8 cellular contexts compared by ENCODE assay signal in genomic region chr11:67266424-67267187, GRCh38.
DNase-seq lines count a peak whose midpoint lies in the region; ATAC-seq, FAIRE-seq and TF ChIP-seq lines count a peak whose summit lies in the region.

GRK2 (plus strand) TSS chr11:67266473; CDS start chr11:67266700, 227 bp downstream.

- H3K4me3 Mint-ChIP-seq in stimulated activated naive B cell treated with anti-CD40 and anti-IgM and Interleukin-4, amounts not matched to agents 10 μg/mL and 1 μg/mL and 100 μg/mL, for 72 hours: peak within 1 kb of the TSS; percentile 93 to 99

- peaks cover 29 to 45% of the 10 kb centered on the region in 2 donors for H3K36me3 Mint-ChIP-seq in stimulated activated naive B cell treated with anti-CD40 and anti-IgM and Interleukin-4, amounts not matched to agents 10 μg/mL and 1 μg/mL and 100 μg/mL, for 72 hours

- no peak for FAIRE-seq in RCC 7860 (lab: Jason Lieb, UNC)

- TF ChIP-seq CTCF in cardiac fibroblast (IDR thresholded peaks at IDR 0.05; ENCODE audit: low read depth, low read length): no peak

- DNase-seq in NCI-H2107 treated with DMSO at 0.1 percent for 48 hours (lab: John Stamatoyannopoulos, UW; ENCODE audit: unreplicated experiment) (peak; percentile 19), NCI-H2107 (lab: John Stamatoyannopoulos, UW) (no peak), RCC 7860 (ENCODE audit: low spot score) (peak; percentile 5), cardiac fibroblast (ENCODE audit: low read depth in 2 of 2) (peak; percentile 41 to 58), kidney tubule cell (ENCODE audit: low spot score) (peak; percentile 65)
- DNase-seq in stimulated activated naive B cell treated with anti-CD40 and anti-IgM and Interleukin-4, amounts not matched to agents 10 μg/mL and 1 μg/mL and 100 μg/mL, for 72 hours: no peak

- peak within 1 kb of the TSS; percentile 99 for H3K27ac Mint-ChIP-seq in stimulated activated naive B cell treated with anti-CD40 and anti-IgM and Interleukin-4, amounts not matched to agents 10 μg/mL and 1 μg/mL and 100 μg/mL, for 72 hours

- ATAC-seq in HG03280 (IDR thresholded peaks at IDR 0.05; ENCODE audit: unreplicated experiment): peak; percentile 32
- peak; percentile 22 to 24 for ATAC-seq in stimulated activated naive B cell treated with anti-CD40 and anti-IgM and Interleukin-4, amounts not matched to agents 10 μg/mL and 1 μg/mL and 100 μg/mL, for 72 hours (replicated peaks)
- ATAC-seq in GM21447 (IDR thresholded peaks at IDR 0.05; ENCODE audit: unreplicated experiment): no peak

- H3K4me3 ChIP-seq in cardiac fibroblast (replicated peaks in 1 of 2; ENCODE audit: low read depth in 2 of 2, low read length in 2 of 2): peak within 1 kb of the TSS; percentile 85 to 91

- no peaks in the 10 kb centered on the region for H3K27me3 Mint-ChIP-seq in stimulated activated naive B cell treated with anti-CD40 and anti-IgM and Interleukin-4, amounts not matched to agents 10 μg/mL and 1 μg/mL and 100 μg/mL, for 72 hours

- H3K9me3 Mint-ChIP-seq in stimulated activated naive B cell treated with anti-CD40 and anti-IgM and Interleukin-4, amounts not matched to agents 10 μg/mL and 1 μg/mL and 100 μg/mL, for 72 hours: no peaks in the 10 kb centered on the region

- H3K4me1 Mint-ChIP-seq in stimulated activated naive B cell treated with anti-CD40 and anti-IgM and Interleukin-4, amounts not matched to agents 10 μg/mL and 1 μg/mL and 100 μg/mL, for 72 hours: peaks cover 57 to 87% of the 10 kb centered on the region in 2 donors

Comparison
In these comparisons a context has a peak if more than half of its experiments do, and no peak if none do; other contexts are left out.
1. DNase-seq: peak in NCI-H2107 treated with DMSO at 0.1 percent for 48 hours (single experiment), RCC 7860 (single experiment), cardiac fibroblast (2 of 2) and kidney tubule cell (single experiment); none in NCI-H2107 (single experiment) and stimulated activated naive B cell treated with anti-CD40 and anti-IgM and Interleukin-4, amounts not matched to agents 10 μg/mL and 1 μg/mL and 100 μg/mL, for 72 hours (single experiment).